In the genomic region with DNA sequence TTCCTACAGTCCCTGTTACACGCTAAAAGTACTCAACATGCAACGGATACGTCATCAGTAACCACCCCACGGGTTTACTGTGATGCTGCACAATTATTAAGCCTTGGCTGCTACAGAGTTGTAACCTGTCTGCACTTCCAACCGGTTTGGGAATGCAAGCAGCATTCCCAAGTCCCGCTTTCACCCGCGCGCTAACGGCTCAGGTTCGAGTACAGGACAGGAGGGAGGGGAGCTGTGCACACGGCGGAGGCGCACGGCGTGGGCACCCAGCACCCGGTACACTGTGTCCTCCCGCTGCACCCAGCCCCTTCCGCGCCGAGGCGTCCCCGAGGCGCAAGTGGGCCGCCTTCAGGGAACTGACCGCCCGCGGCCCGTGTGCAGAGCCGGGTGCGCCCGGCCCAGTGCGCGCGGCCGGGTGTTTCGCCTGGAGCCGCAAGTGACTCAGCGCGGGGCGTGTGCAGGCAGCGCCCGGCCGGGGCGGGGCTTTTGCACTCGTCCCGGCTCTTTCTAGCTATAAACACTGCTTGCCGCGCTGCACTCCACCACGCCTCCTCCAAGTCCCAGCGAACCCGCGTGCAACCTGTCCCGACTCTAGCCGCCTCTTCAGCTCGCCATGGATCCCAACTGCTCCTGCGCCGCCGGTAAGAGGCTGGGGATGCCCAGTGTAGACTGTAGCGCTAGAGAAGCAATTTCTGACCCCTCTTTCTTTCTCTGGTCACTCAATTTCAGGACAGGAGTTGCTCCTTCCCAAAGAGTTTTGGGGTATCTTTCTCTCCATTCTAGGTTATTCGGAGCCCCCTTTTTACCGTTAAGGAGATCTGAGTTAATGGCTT, we compare ENCODE assay signal across 1 cellular context.
TF ChIP-seq lines count a peak whose summit lies in the region.

A gene (plus strand): TSS at position 542 of the 833 bp plus-strand sequence. CDS start 72 bp downstream, at position 614.

TF ChIP-seq in HepG2, 621 proteins besides CTCF, POLR2A, EP300 and RAD21 (continued from another document and continues in another):
- TF ChIP-seq, protein P1, sequence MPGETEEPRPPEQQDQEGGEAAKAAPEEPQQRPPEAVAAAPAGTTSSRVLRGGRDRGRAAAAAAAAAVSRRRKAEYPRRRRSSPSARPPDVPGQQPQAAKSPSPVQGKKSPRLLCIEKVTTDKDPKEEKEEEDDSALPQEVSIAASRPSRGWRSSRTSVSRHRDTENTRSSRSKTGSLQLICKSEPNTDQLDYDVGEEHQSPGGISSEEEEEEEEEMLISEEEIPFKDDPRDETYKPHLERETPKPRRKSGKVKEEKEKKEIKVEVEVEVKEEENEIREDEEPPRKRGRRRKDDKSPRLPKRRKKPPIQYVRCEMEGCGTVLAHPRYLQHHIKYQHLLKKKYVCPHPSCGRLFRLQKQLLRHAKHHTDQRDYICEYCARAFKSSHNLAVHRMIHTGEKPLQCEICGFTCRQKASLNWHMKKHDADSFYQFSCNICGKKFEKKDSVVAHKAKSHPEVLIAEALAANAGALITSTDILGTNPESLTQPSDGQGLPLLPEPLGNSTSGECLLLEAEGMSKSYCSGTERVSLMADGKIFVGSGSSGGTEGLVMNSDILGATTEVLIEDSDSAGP (CRISPR knock-in tag; IDR thresholded peaks at IDR 0.05; ENCODE audit: borderline replicate concordance): peak; percentile 95; the same call in 1 of the 2 replicates
- no peak for TF ChIP-seq ZNF235 (CRISPR knock-in tag; IDR thresholded peaks at IDR 0.05; ENCODE audit: borderline replicate concordance)
- TF ChIP-seq, protein P2, sequence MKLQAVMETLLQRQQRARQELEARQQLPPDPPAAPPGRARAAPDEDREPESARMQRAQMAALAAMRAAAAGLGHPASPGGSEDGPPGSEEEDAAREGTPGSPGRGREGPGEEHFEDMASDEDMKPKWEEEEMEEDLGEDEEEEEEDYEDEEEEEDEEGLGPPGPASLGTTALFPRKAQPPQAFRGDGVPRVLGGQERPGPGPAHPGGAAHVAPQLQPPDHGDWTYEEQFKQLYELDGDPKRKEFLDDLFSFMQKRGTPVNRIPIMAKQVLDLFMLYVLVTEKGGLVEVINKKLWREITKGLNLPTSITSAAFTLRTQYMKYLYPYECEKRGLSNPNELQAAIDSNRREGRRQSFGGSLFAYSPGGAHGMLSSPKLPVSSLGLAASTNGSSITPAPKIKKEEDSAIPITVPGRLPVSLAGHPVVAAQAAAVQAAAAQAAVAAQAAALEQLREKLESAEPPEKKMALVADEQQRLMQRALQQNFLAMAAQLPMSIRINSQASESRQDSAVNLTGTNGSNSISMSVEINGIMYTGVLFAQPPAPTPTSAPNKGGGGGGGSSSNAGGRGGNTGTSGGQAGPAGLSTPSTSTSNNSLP (IDR thresholded peaks at IDR 0.05; ENCODE audit: low read depth, low read length): no peak; the same call in 1 of the 2 replicates
- no peak for TF ChIP-seq ZIK1 (CRISPR knock-in tag; IDR thresholded peaks at IDR 0.05; ENCODE audit: borderline replicate concordance, low read depth)
- TF ChIP-seq, protein P3, sequence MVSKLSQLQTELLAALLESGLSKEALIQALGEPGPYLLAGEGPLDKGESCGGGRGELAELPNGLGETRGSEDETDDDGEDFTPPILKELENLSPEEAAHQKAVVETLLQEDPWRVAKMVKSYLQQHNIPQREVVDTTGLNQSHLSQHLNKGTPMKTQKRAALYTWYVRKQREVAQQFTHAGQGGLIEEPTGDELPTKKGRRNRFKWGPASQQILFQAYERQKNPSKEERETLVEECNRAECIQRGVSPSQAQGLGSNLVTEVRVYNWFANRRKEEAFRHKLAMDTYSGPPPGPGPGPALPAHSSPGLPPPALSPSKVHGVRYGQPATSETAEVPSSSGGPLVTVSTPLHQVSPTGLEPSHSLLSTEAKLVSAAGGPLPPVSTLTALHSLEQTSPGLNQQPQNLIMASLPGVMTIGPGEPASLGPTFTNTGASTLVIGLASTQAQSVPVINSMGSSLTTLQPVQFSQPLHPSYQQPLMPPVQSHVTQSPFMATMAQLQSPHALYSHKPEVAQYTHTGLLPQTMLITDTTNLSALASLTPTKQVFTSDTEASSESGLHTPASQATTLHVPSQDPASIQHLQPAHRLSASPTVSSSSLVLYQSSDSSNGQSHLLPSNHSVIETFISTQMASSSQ (IDR thresholded peaks at IDR 0.05; ENCODE audit: low read depth): no peak
- TF ChIP-seq, protein P3 (CRISPR knock-in tag; IDR thresholded peaks at IDR 0.05; ENCODE audit: borderline replicate concordance): peak; percentile 37; the same call in 1 of the 2 replicates
- TF ChIP-seq U2AF1 (optimal IDR thresholded peaks at IDR 0.05; ENCODE audit: low read depth, low read length): peak; percentile 80
- 0 out of 2 replicates have a peak, but pooled peaks have one; percentile 2 for TF ChIP-seq ZNF605 (CRISPR knock-in tag; IDR thresholded peaks at IDR 0.05)
- TF ChIP-seq GATA4 (IDR thresholded peaks at IDR 0.05; ENCODE audit: borderline replicate concordance, low read depth): peak; percentile 52; the same call in 1 of the 2 replicates
- TF ChIP-seq, protein P4, sequence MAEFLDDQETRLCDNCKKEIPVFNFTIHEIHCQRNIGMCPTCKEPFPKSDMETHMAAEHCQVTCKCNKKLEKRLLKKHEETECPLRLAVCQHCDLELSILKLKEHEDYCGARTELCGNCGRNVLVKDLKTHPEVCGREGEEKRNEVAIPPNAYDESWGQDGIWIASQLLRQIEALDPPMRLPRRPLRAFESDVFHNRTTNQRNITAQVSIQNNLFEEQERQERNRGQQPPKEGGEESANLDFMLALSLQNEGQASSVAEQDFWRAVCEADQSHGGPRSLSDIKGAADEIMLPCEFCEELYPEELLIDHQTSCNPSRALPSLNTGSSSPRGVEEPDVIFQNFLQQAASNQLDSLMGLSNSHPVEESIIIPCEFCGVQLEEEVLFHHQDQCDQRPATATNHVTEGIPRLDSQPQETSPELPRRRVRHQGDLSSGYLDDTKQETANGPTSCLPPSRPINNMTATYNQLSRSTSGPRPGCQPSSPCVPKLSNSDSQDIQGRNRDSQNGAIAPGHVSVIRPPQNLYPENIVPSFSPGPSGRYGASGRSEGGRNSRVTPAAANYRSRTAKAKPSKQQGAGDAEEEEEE (CRISPR knock-in tag; IDR thresholded peaks at IDR 0.05; ENCODE audit: borderline replicate concordance): no peak
- peak; percentile 92 for TF ChIP-seq ZNF788 (CRISPR knock-in tag; IDR thresholded peaks at IDR 0.05; ENCODE audit: borderline replicate concordance)
- peak; percentile 62; the same call in 1 of the 2 replicates for TF ChIP-seq JUNB (CRISPR knock-in tag; IDR thresholded peaks at IDR 0.05; ENCODE audit: borderline replicate concordance)
- no peak for TF ChIP-seq NR2F2 (IDR thresholded peaks at IDR 0.05; ENCODE audit: borderline replicate concordance, low read depth)
- TF ChIP-seq TAF1 (CRISPR knock-in tag; IDR thresholded peaks at IDR 0.05): peak; percentile 89
- 0 out of 2 replicates have a peak, but pooled peaks have one; percentile 58 for TF ChIP-seq ZNF138 (CRISPR knock-in tag; IDR thresholded peaks at IDR 0.05; ENCODE audit: low read depth)
- TF ChIP-seq, protein P5, sequence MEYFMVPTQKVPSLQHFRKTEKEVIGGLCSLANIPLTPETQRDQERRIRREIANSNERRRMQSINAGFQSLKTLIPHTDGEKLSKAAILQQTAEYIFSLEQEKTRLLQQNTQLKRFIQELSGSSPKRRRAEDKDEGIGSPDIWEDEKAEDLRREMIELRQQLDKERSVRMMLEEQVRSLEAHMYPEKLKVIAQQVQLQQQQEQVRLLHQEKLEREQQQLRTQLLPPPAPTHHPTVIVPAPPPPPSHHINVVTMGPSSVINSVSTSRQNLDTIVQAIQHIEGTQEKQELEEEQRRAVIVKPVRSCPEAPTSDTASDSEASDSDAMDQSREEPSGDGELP (IDR thresholded peaks at IDR 0.05; ENCODE audit: borderline replicate concordance, low read depth): peak; percentile 39; the same call in 1 of the 2 replicates
- TF ChIP-seq MTF2 (CRISPR knock-in tag; IDR thresholded peaks at IDR 0.05; ENCODE audit: borderline replicate concordance): no peak
- TF ChIP-seq, protein P6, sequence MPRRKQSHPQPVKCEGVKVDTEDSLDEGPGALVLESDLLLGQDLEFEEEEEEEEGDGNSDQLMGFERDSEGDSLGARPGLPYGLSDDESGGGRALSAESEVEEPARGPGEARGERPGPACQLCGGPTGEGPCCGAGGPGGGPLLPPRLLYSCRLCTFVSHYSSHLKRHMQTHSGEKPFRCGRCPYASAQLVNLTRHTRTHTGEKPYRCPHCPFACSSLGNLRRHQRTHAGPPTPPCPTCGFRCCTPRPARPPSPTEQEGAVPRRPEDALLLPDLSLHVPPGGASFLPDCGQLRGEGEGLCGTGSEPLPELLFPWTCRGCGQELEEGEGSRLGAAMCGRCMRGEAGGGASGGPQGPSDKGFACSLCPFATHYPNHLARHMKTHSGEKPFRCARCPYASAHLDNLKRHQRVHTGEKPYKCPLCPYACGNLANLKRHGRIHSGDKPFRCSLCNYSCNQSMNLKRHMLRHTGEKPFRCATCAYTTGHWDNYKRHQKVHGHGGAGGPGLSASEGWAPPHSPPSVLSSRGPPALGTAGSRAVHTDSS (CRISPR knock-in tag; conservative IDR thresholded peaks at IDR 0.05): no peak
- TF ChIP-seq REXO4 (CRISPR knock-in tag; IDR thresholded peaks at IDR 0.05; ENCODE audit: borderline replicate concordance): no peak
- TF ChIP-seq ZNF556 (CRISPR knock-in tag; IDR thresholded peaks at IDR 0.05; ENCODE audit: borderline replicate concordance): peak; percentile 55; the same call in 1 of the 2 replicates
- no peak for TF ChIP-seq ZNF207 (IDR thresholded peaks at IDR 0.05; ENCODE audit: borderline replicate concordance)
- TF ChIP-seq ZNF615 (CRISPR knock-in tag; IDR thresholded peaks at IDR 0.05; ENCODE audit: borderline replicate concordance): no peak
- no peak for TF ChIP-seq CHD4 (IDR thresholded peaks at IDR 0.05; ENCODE audit: borderline replicate concordance, low read length)
- no peak for TF ChIP-seq ZFP62 (CRISPR knock-in tag; IDR thresholded peaks at IDR 0.05)
- no peak for TF ChIP-seq RFX3 (CRISPR knock-in tag; IDR thresholded peaks at IDR 0.05)
- TF ChIP-seq, protein P7, sequence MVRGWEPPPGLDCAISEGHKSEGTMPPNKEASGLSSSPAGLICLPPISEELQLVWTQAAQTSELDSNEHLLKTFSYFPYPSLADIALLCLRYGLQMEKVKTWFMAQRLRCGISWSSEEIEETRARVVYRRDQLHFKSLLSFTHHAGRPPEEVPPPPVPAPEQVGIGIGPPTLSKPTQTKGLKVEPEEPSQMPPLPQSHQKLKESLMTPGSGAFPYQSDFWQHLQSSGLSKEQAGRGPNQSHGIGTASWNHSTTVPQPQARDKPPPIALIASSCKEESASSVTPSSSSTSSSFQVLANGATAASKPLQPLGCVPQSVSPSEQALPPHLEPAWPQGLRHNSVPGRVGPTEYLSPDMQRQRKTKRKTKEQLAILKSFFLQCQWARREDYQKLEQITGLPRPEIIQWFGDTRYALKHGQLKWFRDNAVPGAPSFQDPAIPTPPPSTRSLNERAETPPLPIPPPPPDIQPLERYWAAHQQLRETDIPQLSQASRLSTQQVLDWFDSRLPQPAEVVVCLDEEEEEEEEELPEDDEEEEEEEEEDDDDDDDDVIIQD (CRISPR knock-in tag; IDR thresholded peaks at IDR 0.05; ENCODE audit: low read depth): no peak
- TF ChIP-seq, protein P8, sequence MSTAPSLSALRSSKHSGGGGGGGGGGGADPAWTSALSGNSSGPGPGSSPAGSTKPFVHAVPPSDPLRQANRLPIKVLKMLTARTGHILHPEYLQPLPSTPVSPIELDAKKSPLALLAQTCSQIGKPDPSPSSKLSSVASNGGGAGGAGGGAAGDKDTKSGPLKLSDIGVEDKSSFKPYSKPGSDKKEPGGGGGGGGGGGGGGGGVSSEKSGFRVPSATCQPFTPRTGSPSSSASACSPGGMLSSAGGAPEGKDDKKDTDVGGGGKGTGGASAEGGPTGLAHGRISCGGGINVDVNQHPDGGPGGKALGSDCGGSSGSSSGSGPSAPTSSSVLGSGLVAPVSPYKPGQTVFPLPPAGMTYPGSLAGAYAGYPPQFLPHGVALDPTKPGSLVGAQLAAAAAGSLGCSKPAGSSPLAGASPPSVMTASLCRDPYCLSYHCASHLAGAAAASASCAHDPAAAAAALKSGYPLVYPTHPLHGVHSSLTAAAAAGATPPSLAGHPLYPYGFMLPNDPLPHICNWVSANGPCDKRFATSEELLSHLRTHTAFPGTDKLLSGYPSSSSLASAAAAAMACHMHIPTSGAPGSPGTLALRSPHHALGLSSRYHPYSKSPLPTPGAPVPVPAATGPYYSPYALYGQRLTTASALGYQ (CRISPR knock-in tag; IDR thresholded peaks at IDR 0.05): peak; percentile 90
- TF ChIP-seq ZFAT (CRISPR knock-in tag; conservative IDR thresholded peaks at IDR 0.05): no peak
- TF ChIP-seq KLF6 (CRISPR knock-in tag; IDR thresholded peaks at IDR 0.05): no peak; the same call in 1 of the 2 replicates
- TF ChIP-seq SP2 (CRISPR knock-in tag; IDR thresholded peaks at IDR 0.05): no peak
- TF ChIP-seq ETV6 (CRISPR knock-in tag; conservative IDR thresholded peaks at IDR 0.05): peak; percentile 32; the same call in 1 of the 2 replicates
- TF ChIP-seq ZMYM2 (CRISPR knock-in tag; IDR thresholded peaks at IDR 0.05): 0 out of 2 replicates have a peak, but pooled peaks have one; percentile 61
- TF ChIP-seq, protein P9, sequence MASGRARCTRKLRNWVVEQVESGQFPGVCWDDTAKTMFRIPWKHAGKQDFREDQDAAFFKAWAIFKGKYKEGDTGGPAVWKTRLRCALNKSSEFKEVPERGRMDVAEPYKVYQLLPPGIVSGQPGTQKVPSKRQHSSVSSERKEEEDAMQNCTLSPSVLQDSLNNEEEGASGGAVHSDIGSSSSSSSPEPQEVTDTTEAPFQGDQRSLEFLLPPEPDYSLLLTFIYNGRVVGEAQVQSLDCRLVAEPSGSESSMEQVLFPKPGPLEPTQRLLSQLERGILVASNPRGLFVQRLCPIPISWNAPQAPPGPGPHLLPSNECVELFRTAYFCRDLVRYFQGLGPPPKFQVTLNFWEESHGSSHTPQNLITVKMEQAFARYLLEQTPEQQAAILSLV (CRISPR knock-in tag; IDR thresholded peaks at IDR 0.05; ENCODE audit: borderline replicate concordance): no peak
- TF ChIP-seq, protein P10, sequence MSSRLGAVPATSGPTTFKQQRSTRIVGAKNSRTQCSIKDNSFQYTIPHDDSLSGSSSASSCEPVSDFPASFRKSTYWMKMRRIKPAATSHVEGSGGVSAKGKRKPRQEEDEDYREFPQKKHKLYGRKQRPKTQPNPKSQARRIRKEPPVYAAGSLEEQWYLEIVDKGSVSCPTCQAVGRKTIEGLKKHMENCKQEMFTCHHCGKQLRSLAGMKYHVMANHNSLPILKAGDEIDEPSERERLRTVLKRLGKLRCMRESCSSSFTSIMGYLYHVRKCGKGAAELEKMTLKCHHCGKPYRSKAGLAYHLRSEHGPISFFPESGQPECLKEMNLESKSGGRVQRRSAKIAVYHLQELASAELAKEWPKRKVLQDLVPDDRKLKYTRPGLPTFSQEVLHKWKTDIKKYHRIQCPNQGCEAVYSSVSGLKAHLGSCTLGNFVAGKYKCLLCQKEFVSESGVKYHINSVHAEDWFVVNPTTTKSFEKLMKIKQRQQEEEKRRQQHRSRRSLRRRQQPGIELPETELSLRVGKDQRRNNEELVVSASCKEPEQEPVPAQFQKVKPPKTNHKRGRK (CRISPR knock-in tag; IDR thresholded peaks at IDR 0.05): no peak
